ENCODE assay signal across 18 cellular contexts in genomic region chr2:129502781-129503180, GRCh38.
DNase-seq lines count a peak whose midpoint lies in the region; ATAC-seq, FAIRE-seq and TF ChIP-seq lines count a peak whose summit lies in the region.
"Had no signal": no experiment of that assay in that cellular context is flagged by ENCODE, and none has a peak within 500 bp of the region (broad histone marks: within the 10 kb centered on the region; RNA-seq: fewer than 3 reads in every experiment).

No MANE protein-coding gene starts in this region.

- no peak overlapping the region for H3K9ac ChIP-seq in neural progenitor cell

- H3K36me3 ChIP-seq in bronchial epithelial cell (ENCODE audit: control insufficient read depth, insufficient read depth, low read length) (no peaks in the 10 kb centered on the region), neural progenitor cell (no peaks in the 10 kb centered on the region)
- H3K36me3 ChIP-seq: HAP-1 had no signal

- peak overlapping the region; percentile 68 for H2AFZ ChIP-seq in neural progenitor cell (replicated peaks)

- no peaks in the 10 kb centered on the region for H3K9me3 ChIP-seq in neural progenitor cell (ENCODE audit: low read depth)
- H3K9me3 ChIP-seq: Caco-2, HAP-1 had no signal

- H3K4me3 Mint-ChIP-seq in neural progenitor cell (no peak overlapping the region), immature natural killer cell (no peak overlapping the region)

- H3K79me2 ChIP-seq in neural progenitor cell (ENCODE audit: low read depth), result no peaks in the 10 kb centered on the region

- no peaks in the 10 kb centered on the region for H3K36me3 Mint-ChIP-seq in neural progenitor cell
- no peaks in the 10 kb centered on the region for H3K36me3 Mint-ChIP-seq in immature natural killer cell

- no peak overlapping the region for H3K4me3 ChIP-seq in NB4 (ENCODE audit: low read depth, low read length)
- H3K4me3 ChIP-seq in bronchial epithelial cell (ENCODE audit: low read depth, low read length), result no peak overlapping the region
- no peak overlapping the region for H3K4me3 ChIP-seq in neural progenitor cell
- H3K4me3 ChIP-seq: HAP-1 had no signal

- H3K27me3 Mint-ChIP-seq in neural progenitor cell (ENCODE audit: insufficient read depth, low read depth) (no peaks in the 10 kb centered on the region), immature natural killer cell (ENCODE audit: low read depth in 3 of 3) (peaks cover 0 to 3% (median 0%) of the 10 kb centered on the region in 3 donors)

- H3K4me1 Mint-ChIP-seq in neural progenitor cell (peaks cover 3% of the 10 kb centered on the region), immature natural killer cell (no peaks in the 10 kb centered on the region)

- peak; percentile 90 for DNase-seq in COLO829 (ENCODE audit: low spot score)
- peak; percentile 9 for DNase-seq in NB4 (ENCODE audit: low read depth)
- DNase-seq in bronchial epithelial cell (ENCODE audit: low read depth), result peak; percentile 12
- DNase-seq in neural progenitor cell (ENCODE audit: low spot score), result no peak
- DNase-seq in immature natural killer cell, result no peak
- DNase-seq: Caco-2; KBM-7; NCI-H1105 treated with DMSO at 0.1 percent for 48 hours; NCI-H1694 treated with DMSO at 0.1 percent for 48 hours; NCI-H69; NK-92 treated with Interleukin-12 subunit alpha and Interleukin-12 subunit beta, amount 100 ng/mL, for 24 hours; OCI-M1; RPMI8226; SIG-M5 had no signal

- no peaks in the 10 kb centered on the region for H3F3A ChIP-seq in neural progenitor cell (ENCODE audit: low read depth)

- H4K20me1 ChIP-seq in neural progenitor cell (ENCODE audit: low read depth), result no peaks in the 10 kb centered on the region

- H3K27ac Mint-ChIP-seq in neural progenitor cell, result no peak overlapping the region
- no peak overlapping the region for H3K27ac Mint-ChIP-seq in immature natural killer cell

- no peak for FAIRE-seq in bronchial epithelial cell (lab: Jason Lieb, UNC)

- TF ChIP-seq CTCF in NB4 (IDR thresholded peaks at IDR 0.05; ENCODE audit: low read depth, low read length) (no peak), bronchial epithelial cell (IDR thresholded peaks at IDR 0.05; ENCODE audit: insufficient read depth, low read length, severe bottlenecking) (no peak), neural progenitor cell (IDR thresholded peaks at IDR 0.05) (no peak)

- H3K9me3 Mint-ChIP-seq in neural progenitor cell (no peaks in the 10 kb centered on the region), immature natural killer cell (peaks cover 0 to 4% (median under 1%) of the 10 kb centered on the region in 6 donors)

- no peak overlapping the region for H3K4me2 ChIP-seq in neural progenitor cell

- H3K4me1 ChIP-seq in neural progenitor cell, result no peaks in the 10 kb centered on the region
- H3K4me1 ChIP-seq: Caco-2, HAP-1 had no signal

- ATAC-seq in HG03442 (IDR thresholded peaks at IDR 0.05; ENCODE audit: unreplicated experiment) (no peak), HG02981 (IDR thresholded peaks at IDR 0.05; ENCODE audit: unreplicated experiment) (no peak), HG03378 (IDR thresholded peaks at IDR 0.05; ENCODE audit: unreplicated experiment) (no peak)

- no peak overlapping the region for H3K27ac ChIP-seq in neural progenitor cell

- no peak for TF ChIP-seq POLR2A in NB4 (IDR thresholded peaks at IDR 0.05; ENCODE audit: extremely low read depth, insufficient read length)

- H3K27me3 ChIP-seq in bronchial epithelial cell (ENCODE audit: control insufficient read depth, insufficient read depth, low read length), result no peaks in the 10 kb centered on the region
- H3K27me3 ChIP-seq in neural progenitor cell, result no peaks in the 10 kb centered on the region

Comparison
In these comparisons a context has a peak if more than half of its experiments do, and no peak if none do; other contexts are left out.
1. DNase-seq: peak in COLO829 (single experiment), NB4 (single experiment) and bronchial epithelial cell (single experiment); none in neural progenitor cell (single experiment) and immature natural killer cell (0 of 3).